ENCODE assay signal across 1 cellular context in the genomic region with DNA sequence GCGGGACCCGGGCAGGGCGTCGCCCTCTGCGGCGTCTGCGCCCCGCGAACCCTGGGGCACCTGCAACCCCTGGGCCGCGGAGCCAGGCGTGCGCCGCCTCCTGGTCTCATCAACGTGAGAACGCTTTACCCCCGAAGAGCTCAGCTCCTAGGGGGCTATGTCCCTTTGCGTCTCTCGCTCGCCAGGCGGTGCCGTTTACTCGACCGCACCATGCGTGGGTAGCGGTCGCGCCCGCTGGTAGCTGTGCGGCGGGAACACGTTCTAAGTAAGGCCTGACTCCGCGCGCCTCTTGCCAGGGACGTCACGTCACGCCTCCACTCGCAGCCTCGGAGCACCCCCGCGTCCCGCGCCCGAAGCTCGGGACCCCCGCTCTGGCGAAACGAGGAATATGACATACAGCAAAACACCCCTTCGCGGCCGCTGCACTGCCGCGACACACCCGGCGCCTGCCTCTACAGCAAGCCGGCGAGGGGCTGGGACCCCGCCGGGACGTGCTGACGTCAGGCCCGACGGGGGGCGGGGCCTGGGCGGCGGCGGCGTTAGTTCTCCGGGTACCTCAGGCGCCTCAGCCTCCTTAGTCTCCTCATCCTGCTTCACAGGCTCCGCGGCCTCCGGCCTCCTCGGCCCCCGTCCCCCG.
TF ChIP-seq lines count a peak whose summit lies in the region.

A gene with protein sequence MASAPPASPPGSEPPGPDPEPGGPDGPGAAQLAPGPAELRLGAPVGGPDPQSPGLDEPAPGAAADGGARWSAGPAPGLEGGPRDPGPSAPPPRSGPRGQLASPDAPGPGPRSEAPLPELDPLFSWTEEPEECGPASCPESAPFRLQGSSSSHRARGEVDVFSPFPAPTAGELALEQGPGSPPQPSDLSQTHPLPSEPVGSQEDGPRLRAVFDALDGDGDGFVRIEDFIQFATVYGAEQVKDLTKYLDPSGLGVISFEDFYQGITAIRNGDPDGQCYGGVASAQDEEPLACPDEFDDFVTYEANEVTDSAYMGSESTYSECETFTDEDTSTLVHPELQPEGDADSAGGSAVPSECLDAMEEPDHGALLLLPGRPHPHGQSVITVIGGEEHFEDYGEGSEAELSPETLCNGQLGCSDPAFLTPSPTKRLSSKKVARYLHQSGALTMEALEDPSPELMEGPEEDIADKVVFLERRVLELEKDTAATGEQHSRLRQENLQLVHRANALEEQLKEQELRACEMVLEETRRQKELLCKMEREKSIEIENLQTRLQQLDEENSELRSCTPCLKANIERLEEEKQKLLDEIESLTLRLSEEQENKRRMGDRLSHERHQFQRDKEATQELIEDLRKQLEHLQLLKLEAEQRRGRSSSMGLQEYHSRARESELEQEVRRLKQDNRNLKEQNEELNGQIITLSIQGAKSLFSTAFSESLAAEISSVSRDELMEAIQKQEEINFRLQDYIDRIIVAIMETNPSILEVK (plus strand): TSS at position 568 of the 637 bp plus-strand sequence. CDS start 358 bp downstream, outside the sequence.

TF ChIP-seq in K562, 482 proteins besides CTCF, POLR2A, EP300 and RAD21 (continued from another document and continues in another):
- TF ChIP-seq BRF1 (IDR thresholded peaks at IDR 0.05; ENCODE audit: borderline replicate concordance, extremely low read depth, insufficient read length) (no peak), HNRNPH1 (optimal IDR thresholded peaks at IDR 0.05; ENCODE audit: low read depth, low read length) (no peak), MYC (IDR thresholded peaks at IDR 0.05; ENCODE audit: low read depth, low read length) (0 out of 2 replicates have a peak, but pooled peaks have one; percentile 10), MYC (CRISPR knock-in tag; IDR thresholded peaks at IDR 0.05; ENCODE audit: borderline replicate concordance, low read depth) (peak; percentile 77; the same call in 1 of the 2 replicates), CBFB (CRISPR knock-in tag; IDR thresholded peaks at IDR 0.05) (no peak; the same call in 1 of the 2 replicates), ZNF785 (CRISPR knock-in tag; IDR thresholded peaks at IDR 0.05) (no peak), POU5F1 (IDR thresholded peaks at IDR 0.05; ENCODE audit: borderline replicate concordance, low read depth, low read length, partially characterized antibody) (no peak), TCF7 (IDR thresholded peaks at IDR 0.05; ENCODE audit: borderline replicate concordance) (0 out of 2 replicates have a peak, but pooled peaks have one; percentile 20), DDX20 (tag; IDR thresholded peaks at IDR 0.05; ENCODE audit: low read depth) (no peak), STAT5A (IDR thresholded peaks at IDR 0.05; ENCODE audit: borderline replicate concordance, low read length) (no peak), GABPB1 (CRISPR knock-in tag; IDR thresholded peaks at IDR 0.05) (peak; percentile 70), ZNF184 (CRISPR knock-in tag; IDR thresholded peaks at IDR 0.05) (no peak), CHD2 (IDR thresholded peaks at IDR 0.05; ENCODE audit: low read depth, low read length) (no peak), NR2C2 (CRISPR knock-in tag; IDR thresholded peaks at IDR 0.05) (peak; percentile 77; the same call in 1 of the 2 replicates), NR2C2 (tag; IDR thresholded peaks at IDR 0.05) (peak; percentile 39), ZKSCAN1 (IDR thresholded peaks at IDR 0.05; ENCODE audit: low read depth, low read length) (no peak), ZNF224 (CRISPR knock-in tag; IDR thresholded peaks at IDR 0.05) (0 out of 2 replicates have a peak, but pooled peaks have one; percentile 20), HDAC1 (IDR thresholded peaks at IDR 0.05) (peak in 1 of 2 experiments; percentile 62; a peak in 1 of 4 replicates), POLR2H (tag; IDR thresholded peaks at IDR 0.05; ENCODE audit: low read depth) (no peak), FOSL1 (tag; conservative IDR thresholded peaks at IDR 0.05) (no peak), SRF (CRISPR knock-in tag; IDR thresholded peaks at IDR 0.05) (peak in 1 of 2 experiments; percentile 40; a peak in 1 of 4 replicates), TBL1XR1 (IDR thresholded peaks at IDR 0.05; ENCODE audit: low read length in 2 of 2) (no peak), ZNF589 (CRISPR knock-in tag; IDR thresholded peaks at IDR 0.05; ENCODE audit: low read depth) (no peak), NBN (IDR thresholded peaks at IDR 0.05; ENCODE audit: low read depth) (no peak; the same call in 1 of the 2 replicates), PHF8 (IDR thresholded peaks at IDR 0.05; ENCODE audit: borderline replicate concordance, low read length) (peak; percentile 78; the same call in 1 of the 2 replicates), L3MBTL2 (IDR thresholded peaks at IDR 0.05) (peak; percentile 96), EZH2 (IDR thresholded peaks at IDR 0.05; ENCODE audit: borderline replicate concordance, low read depth, low read length) (no peak), ZBTB1 (CRISPR knock-in tag; IDR thresholded peaks at IDR 0.05; ENCODE audit: borderline replicate concordance, low read depth) (peak; percentile 69; the same call in 1 of the 2 replicates), YY1 (IDR thresholded peaks at IDR 0.05; ENCODE audit: borderline replicate concordance in 1 of 3, control insufficient read depth in 1 of 3, extremely low read depth in 1 of 3, insufficient read depth in 3 of 3, insufficient read length in 1 of 3, insufficient replicate concordance in 2 of 3, low read depth in 1 of 3, low read length in 2 of 3) (peak in 1 of 3 experiments; percentile 2), HDGF (IDR thresholded peaks at IDR 0.05) (no peak), ZNF232 (CRISPR knock-in tag; IDR thresholded peaks at IDR 0.05) (no peak), ZNF408 (CRISPR knock-in tag; IDR thresholded peaks at IDR 0.05; ENCODE audit: low read depth) (no peak), NFIC (IDR thresholded peaks at IDR 0.05) (peak; percentile 22; the same call in 1 of the 2 replicates), ZEB2 (IDR thresholded peaks at IDR 0.05) (no peak), RBM22 (IDR thresholded peaks at IDR 0.05; ENCODE audit: low read depth, low read length, poor library complexity, severe bottlenecking) (no peak), ZFPM2 (CRISPR knock-in tag; IDR thresholded peaks at IDR 0.05) (no peak), ZNF780A (CRISPR knock-in tag; IDR thresholded peaks at IDR 0.05) (no peak), ZNF75A (CRISPR knock-in tag; IDR thresholded peaks at IDR 0.05) (no peak), ARNT (IDR thresholded peaks at IDR 0.05) (no peak)
- TF ChIP-seq, protein P1, sequence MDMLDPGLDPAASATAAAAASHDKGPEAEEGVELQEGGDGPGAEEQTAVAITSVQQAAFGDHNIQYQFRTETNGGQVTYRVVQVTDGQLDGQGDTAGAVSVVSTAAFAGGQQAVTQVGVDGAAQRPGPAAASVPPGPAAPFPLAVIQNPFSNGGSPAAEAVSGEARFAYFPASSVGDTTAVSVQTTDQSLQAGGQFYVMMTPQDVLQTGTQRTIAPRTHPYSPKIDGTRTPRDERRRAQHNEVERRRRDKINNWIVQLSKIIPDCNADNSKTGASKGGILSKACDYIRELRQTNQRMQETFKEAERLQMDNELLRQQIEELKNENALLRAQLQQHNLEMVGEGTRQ (CRISPR knock-in tag; IDR thresholded peaks at IDR 0.05): no peak
- TF ChIP-seq, protein P2, sequence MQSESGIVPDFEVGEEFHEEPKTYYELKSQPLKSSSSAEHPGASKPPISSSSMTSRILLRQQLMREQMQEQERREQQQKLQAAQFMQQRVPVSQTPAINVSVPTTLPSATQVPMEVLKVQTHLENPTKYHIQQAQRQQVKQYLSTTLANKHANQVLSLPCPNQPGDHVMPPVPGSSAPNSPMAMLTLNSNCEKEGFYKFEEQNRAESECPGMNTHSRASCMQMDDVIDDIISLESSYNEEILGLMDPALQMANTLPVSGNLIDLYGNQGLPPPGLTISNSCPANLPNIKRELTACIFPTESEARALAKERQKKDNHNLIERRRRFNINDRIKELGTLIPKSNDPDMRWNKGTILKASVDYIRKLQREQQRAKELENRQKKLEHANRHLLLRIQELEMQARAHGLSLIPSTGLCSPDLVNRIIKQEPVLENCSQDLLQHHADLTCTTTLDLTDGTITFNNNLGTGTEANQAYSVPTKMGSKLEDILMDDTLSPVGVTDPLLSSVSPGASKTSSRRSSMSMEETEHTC (IDR thresholded peaks at IDR 0.05): no peak
- TF ChIP-seq, protein P3, sequence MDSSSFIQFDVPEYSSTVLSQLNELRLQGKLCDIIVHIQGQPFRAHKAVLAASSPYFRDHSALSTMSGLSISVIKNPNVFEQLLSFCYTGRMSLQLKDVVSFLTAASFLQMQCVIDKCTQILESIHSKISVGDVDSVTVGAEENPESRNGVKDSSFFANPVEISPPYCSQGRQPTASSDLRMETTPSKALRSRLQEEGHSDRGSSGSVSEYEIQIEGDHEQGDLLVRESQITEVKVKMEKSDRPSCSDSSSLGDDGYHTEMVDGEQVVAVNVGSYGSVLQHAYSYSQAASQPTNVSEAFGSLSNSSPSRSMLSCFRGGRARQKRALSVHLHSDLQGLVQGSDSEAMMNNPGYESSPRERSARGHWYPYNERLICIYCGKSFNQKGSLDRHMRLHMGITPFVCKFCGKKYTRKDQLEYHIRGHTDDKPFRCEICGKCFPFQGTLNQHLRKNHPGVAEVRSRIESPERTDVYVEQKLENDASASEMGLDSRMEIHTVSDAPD (CRISPR knock-in tag; IDR thresholded peaks at IDR 0.05): no peak
- TF ChIP-seq, protein P4, sequence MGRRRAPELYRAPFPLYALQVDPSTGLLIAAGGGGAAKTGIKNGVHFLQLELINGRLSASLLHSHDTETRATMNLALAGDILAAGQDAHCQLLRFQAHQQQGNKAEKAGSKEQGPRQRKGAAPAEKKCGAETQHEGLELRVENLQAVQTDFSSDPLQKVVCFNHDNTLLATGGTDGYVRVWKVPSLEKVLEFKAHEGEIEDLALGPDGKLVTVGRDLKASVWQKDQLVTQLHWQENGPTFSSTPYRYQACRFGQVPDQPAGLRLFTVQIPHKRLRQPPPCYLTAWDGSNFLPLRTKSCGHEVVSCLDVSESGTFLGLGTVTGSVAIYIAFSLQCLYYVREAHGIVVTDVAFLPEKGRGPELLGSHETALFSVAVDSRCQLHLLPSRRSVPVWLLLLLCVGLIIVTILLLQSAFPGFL (CRISPR knock-in tag; IDR thresholded peaks at IDR 0.05): no peak
- TF ChIP-seq, protein P5, sequence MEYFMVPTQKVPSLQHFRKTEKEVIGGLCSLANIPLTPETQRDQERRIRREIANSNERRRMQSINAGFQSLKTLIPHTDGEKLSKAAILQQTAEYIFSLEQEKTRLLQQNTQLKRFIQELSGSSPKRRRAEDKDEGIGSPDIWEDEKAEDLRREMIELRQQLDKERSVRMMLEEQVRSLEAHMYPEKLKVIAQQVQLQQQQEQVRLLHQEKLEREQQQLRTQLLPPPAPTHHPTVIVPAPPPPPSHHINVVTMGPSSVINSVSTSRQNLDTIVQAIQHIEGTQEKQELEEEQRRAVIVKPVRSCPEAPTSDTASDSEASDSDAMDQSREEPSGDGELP (CRISPR knock-in tag; IDR thresholded peaks at IDR 0.05; ENCODE audit: borderline replicate concordance): peak; percentile 69
- TF ChIP-seq, protein P6, sequence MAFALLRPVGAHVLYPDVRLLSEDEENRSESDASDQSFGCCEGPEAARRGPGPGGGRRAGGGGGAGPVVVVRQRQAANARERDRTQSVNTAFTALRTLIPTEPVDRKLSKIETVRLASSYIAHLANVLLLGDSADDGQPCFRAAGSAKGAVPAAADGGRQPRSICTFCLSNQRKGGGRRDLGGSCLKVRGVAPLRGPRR (CRISPR knock-in tag; IDR thresholded peaks at IDR 0.05): no peak
- TF ChIP-seq, protein P7, sequence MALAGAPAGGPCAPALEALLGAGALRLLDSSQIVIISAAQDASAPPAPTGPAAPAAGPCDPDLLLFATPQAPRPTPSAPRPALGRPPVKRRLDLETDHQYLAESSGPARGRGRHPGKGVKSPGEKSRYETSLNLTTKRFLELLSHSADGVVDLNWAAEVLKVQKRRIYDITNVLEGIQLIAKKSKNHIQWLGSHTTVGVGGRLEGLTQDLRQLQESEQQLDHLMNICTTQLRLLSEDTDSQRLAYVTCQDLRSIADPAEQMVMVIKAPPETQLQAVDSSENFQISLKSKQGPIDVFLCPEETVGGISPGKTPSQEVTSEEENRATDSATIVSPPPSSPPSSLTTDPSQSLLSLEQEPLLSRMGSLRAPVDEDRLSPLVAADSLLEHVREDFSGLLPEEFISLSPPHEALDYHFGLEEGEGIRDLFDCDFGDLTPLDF (CRISPR knock-in tag; IDR thresholded peaks at IDR 0.05): peak; percentile 27; the same call in 1 of the 2 replicates
- TF ChIP-seq, protein P8, sequence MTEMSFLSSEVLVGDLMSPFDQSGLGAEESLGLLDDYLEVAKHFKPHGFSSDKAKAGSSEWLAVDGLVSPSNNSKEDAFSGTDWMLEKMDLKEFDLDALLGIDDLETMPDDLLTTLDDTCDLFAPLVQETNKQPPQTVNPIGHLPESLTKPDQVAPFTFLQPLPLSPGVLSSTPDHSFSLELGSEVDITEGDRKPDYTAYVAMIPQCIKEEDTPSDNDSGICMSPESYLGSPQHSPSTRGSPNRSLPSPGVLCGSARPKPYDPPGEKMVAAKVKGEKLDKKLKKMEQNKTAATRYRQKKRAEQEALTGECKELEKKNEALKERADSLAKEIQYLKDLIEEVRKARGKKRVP (CRISPR knock-in tag; IDR thresholded peaks at IDR 0.05): no peak
- TF ChIP-seq, protein P9, sequence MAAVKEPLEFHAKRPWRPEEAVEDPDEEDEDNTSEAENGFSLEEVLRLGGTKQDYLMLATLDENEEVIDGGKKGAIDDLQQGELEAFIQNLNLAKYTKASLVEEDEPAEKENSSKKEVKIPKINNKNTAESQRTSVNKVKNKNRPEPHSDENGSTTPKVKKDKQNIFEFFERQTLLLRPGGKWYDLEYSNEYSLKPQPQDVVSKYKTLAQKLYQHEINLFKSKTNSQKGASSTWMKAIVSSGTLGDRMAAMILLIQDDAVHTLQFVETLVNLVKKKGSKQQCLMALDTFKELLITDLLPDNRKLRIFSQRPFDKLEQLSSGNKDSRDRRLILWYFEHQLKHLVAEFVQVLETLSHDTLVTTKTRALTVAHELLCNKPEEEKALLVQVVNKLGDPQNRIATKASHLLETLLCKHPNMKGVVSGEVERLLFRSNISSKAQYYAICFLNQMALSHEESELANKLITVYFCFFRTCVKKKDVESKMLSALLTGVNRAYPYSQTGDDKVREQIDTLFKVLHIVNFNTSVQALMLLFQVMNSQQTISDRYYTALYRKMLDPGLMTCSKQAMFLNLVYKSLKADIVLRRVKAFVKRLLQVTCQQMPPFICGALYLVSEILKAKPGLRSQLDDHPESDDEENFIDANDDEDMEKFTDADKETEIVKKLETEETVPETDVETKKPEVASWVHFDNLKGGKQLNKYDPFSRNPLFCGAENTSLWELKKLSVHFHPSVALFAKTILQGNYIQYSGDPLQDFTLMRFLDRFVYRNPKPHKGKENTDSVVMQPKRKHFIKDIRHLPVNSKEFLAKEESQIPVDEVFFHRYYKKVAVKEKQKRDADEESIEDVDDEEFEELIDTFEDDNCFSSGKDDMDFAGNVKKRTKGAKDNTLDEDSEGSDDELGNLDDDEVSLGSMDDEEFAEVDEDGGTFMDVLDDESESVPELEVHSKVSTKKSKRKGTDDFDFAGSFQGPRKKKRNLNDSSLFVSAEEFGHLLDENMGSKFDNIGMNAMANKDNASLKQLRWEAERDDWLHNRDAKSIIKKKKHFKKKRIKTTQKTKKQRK (IDR thresholded peaks at IDR 0.05; ENCODE audit: borderline replicate concordance, low read depth, low read length): no peak
